ENCODE assay signal across 8 cellular contexts in genomic region chr14:60647081-60647836, GRCh38. TPM values are rescaled to one million over a fixed set of nuclear protein-coding genes. Genes with fewer than 3 reads are reported as not detected.
DNase-seq lines count a peak whose midpoint lies in the region; ATAC-seq, FAIRE-seq and TF ChIP-seq lines count a peak whose summit lies in the region.

No MANE protein-coding gene starts in this region.

- H3K27ac ChIP-seq in A549, result peak overlapping the region; percentile 61 to 87

- CTCF ChIA-PET in A549 (lab: Yijun Ruan, JAX), result interaction anchor here (0.6 to 2.3 kb wide), 10 partner anchors 9 to 944 kb away, joined by 3 to 12 read pairs (median 4); no protein-coding TSS in a partner anchor

- H3K27me3 ChIP-seq in skeletal muscle satellite cell (ENCODE audit: control insufficient read depth, insufficient read depth, low read length), result no peaks in the 10 kb centered on the region

- no peak for TF ChIP-seq POLR2A in A549 (IDR thresholded peaks at IDR 0.05; ENCODE audit: low read length)

- TF ChIP-seq EP300 in A549 (IDR thresholded peaks at IDR 0.05), result no peak

- in situ Hi-C loops in GM13977 (cut with MboI; ENCODE audit: low pct_unique_long_range_greater_than_20kb, low sequenced_read_pairs, unreplicated experiment), result no loop called here

- no peak for FAIRE-seq in A549 (lab: Jason Lieb, UNC)

- POLR2A ChIA-PET in A549 (lab: Yijun Ruan, JAX), result interaction anchor here (1.4 kb wide), 1 partner anchor 10 kb away, joined by 5 read pairs; no protein-coding TSS in a partner anchor

- peaks cover 18% of the 10 kb centered on the region; the same call in 1 of the 3 replicates for H3K4me1 ChIP-seq in A549
- H3K4me1 ChIP-seq in skeletal muscle satellite cell (ENCODE audit: control insufficient read depth, insufficient read depth, low read length), result peaks cover 31% of the 10 kb centered on the region

- peak overlapping the region; percentile 90 for H3K9ac ChIP-seq in skeletal muscle satellite cell (ENCODE audit: low read depth, low read length)

- H3K4me3 ChIP-seq in A549 (peak overlapping the region; percentile 58), skeletal muscle satellite cell (ENCODE audit: low read length) (peak overlapping the region; percentile 94)

- peak in 1 of 2 experiments; percentile 5; a peak in 1 of 6 replicates for ATAC-seq in A549
- no peak for ATAC-seq in GM19455 (IDR thresholded peaks at IDR 0.05; ENCODE audit: unreplicated experiment)
- no peak for ATAC-seq in GM18870 (IDR thresholded peaks at IDR 0.05; ENCODE audit: unreplicated experiment)

- TF ChIP-seq CTCF in A549 (IDR thresholded peaks at IDR 0.05) (no peak), GM13977 (IDR thresholded peaks at IDR 0.05; ENCODE audit: extremely low read depth, insufficient read depth, missing control alignments) (no peak)

- H3K36me3 ChIP-seq in skeletal muscle satellite cell (ENCODE audit: insufficient read depth, low read length), result peaks cover 62% of the 10 kb centered on the region

- H3K4me2 ChIP-seq in A549 (peak overlapping the region; percentile 79), skeletal muscle satellite cell (ENCODE audit: low read length) (peak overlapping the region; percentile 95)

- peak in 1 of 2 experiments; percentile 54 for DNase-seq in A549 (ENCODE audit: low read depth in 1 of 2, low spot score in 1 of 2)
- DNase-seq in GM13977 (ENCODE audit: low spot score), result peak; percentile 40
- peak; percentile 29 to 41 for DNase-seq in SHP77 (lab: John Stamatoyannopoulos, UW)
- peak; percentile 82 for DNase-seq in fibroblast of peridontal ligament (ENCODE audit: extremely low read depth)
- no peak for DNase-seq in amygdala (lab: John Stamatoyannopoulos, UW)

- no peak for TF ChIP-seq RAD21 in A549 (conservative IDR thresholded peaks at IDR 0.05 in 1 of 2, IDR thresholded peaks at IDR 0.05 in 1 of 2)

- 71% methylated on average over 43 of the region's 43 CpGs for WGBS in A549 (ENCODE audit: missing lambda C conversion rate)

- H3K9me3 ChIP-seq in A549 (no peaks in the 10 kb centered on the region), skeletal muscle satellite cell (replicated peaks; ENCODE audit: low read length) (no peaks in the 10 kb centered on the region)

TF ChIP-seq in A549, 52 proteins besides CTCF, POLR2A, EP300 and RAD21:
- TF ChIP-seq USF2 (IDR thresholded peaks at IDR 0.05), result no peak
- TF ChIP-seq RFX5 (IDR thresholded peaks at IDR 0.05), result no peak
- TF ChIP-seq POLR2AphosphoS2 (conservative IDR thresholded peaks at IDR 0.05; ENCODE audit: low read length), result no peak
- TF ChIP-seq ZFP36 (IDR thresholded peaks at IDR 0.05; ENCODE audit: borderline replicate concordance, partially characterized antibody), result no peak
- no peak for TF ChIP-seq ESRRA (IDR thresholded peaks at IDR 0.05; ENCODE audit: borderline replicate concordance, low read length)
- no peak for TF ChIP-seq RCOR1 (IDR thresholded peaks at IDR 0.05; ENCODE audit: low read depth, low read length)
- TF ChIP-seq NPAS2 (CRISPR knock-in tag; IDR thresholded peaks at IDR 0.05; ENCODE audit: borderline replicate concordance), result no peak
- no peak for TF ChIP-seq HES2 (IDR thresholded peaks at IDR 0.05)
- TF ChIP-seq NFE2L2 (conservative IDR thresholded peaks at IDR 0.05; ENCODE audit: low read length), result no peak
- TF ChIP-seq HMGXB4 (CRISPR knock-in tag; IDR thresholded peaks at IDR 0.05; ENCODE audit: borderline replicate concordance), result no peak
- no peak for TF ChIP-seq RNF2 (IDR thresholded peaks at IDR 0.05; ENCODE audit: borderline replicate concordance, low read depth)
- no peak for TF ChIP-seq SREBF2 (IDR thresholded peaks at IDR 0.05)
TF ChIP-seq in A549: peak in this region for 0.

RNA-seq across cellular contexts. Expression of gene SIX1, which starts 2.0 kb away (rescaled TPM):
- polyA plus RNA-seq in A549 (2011; rRNA removed) (2.6 and 4.4 TPM in 2 replicates), A549 (2017; fragmentation: RNase III; extraction: RNeasy Plus Mini Kit Qiagen cat#74134 plus additional on column Dnase treatment) (5.4 to 7.2 TPM (median 6.4 TPM) in 3 replicates)
- 3.8 and 4.9 TPM in 2 replicates for polyA plus RNA-seq in A549 (2012; cell fraction: cytosol; rRNA removed)
- polyA plus RNA-seq in A549 (2012; cell fraction: nucleus; rRNA removed), result 4.2 and 6.7 TPM in 2 replicates
- 1.7 and 2.8 TPM in 2 replicates for polyA minus RNA-seq in A549 (2011; rRNA and poly(A)+ RNA removed)
- 8.1 and 15.9 TPM in 2 replicates for total RNA-seq in skeletal muscle satellite cell (2012; rRNA removed)

Comparison
In these comparisons a context has a peak if more than half of its experiments do, and no peak if none do; other contexts are left out.
1. DNase-seq: peak in GM13977 (single experiment), SHP77 (2 of 2) and fibroblast of peridontal ligament (single experiment); none in amygdala (0 of 56).